Comparison of ENCODE assay signal across 13 cellular contexts in genomic region chr2:9573840-9574239, GRCh38. TPM values are rescaled to one million over a fixed set of nuclear protein-coding genes. Genes with fewer than 3 reads are reported as not detected.
A peak's percentile ranks its signal among the peaks of the same experiment; 100 is the strongest.
DNase-seq lines count a peak whose midpoint lies in the region; ATAC-seq, FAIRE-seq and TF ChIP-seq lines count a peak whose summit lies in the region.
"Had no signal": no experiment of that assay in that cellular context is flagged by ENCODE, and none has a peak within 500 bp of the region (broad histone marks: within the 10 kb centered on the region; RNA-seq: fewer than 3 reads in every experiment).

No MANE protein-coding gene starts in this region.

- POLR2A ChIA-PET in HCT116 (lab: Charles Lee): no interaction called here

- H3K4me2 ChIP-seq in BLaER1 treated with 17β-estradiol and CSF1 and Interleukin-3, amounts not matched to agents 10 nM and 100 nM: peak overlapping the region in 10 of 11 experiments; percentile 5 to 47 (median 18); a peak in 8 of 22 replicates
- H3K4me2 ChIP-seq in HCT116 (ENCODE audit: low read length): 0 out of 2 replicates have a peak overlapping the region, but pooled peaks have one; percentile 8
- no peak overlapping the region for H3K4me2 ChIP-seq in astrocyte (ENCODE audit: low read length)

- no peaks in the 10 kb centered on the region for H3K9me3 ChIP-seq in BLaER1 treated with 17β-estradiol and CSF1 and Interleukin-3, amounts not matched to agents 10 nM and 100 nM (replicated peaks in 1 of 11)
- no peaks in the 10 kb centered on the region for H3K9me3 ChIP-seq in HCT116 (ENCODE audit: control insufficient read depth in 1 of 2, insufficient read depth in 1 of 2, low read depth in 1 of 2, low read length in 2 of 2)
- no peaks in the 10 kb centered on the region for H3K9me3 ChIP-seq in astrocyte (ENCODE audit: insufficient read depth, low read depth, low read length)
- no peaks in the 10 kb centered on the region for H3K9me3 ChIP-seq in muscle layer of duodenum (ENCODE audit: control insufficient read depth in 1 of 2, low read length in 2 of 2)
- H3K9me3 ChIP-seq: ovary had no signal

- no peaks in the 10 kb centered on the region for H3K27me3 ChIP-seq in BLaER1 treated with 17β-estradiol and CSF1 and Interleukin-3, amounts not matched to agents 10 nM and 100 nM
- H3K27me3 ChIP-seq in HCT116 (ENCODE audit: insufficient read depth, low read length) (no peaks in the 10 kb centered on the region), astrocyte (ENCODE audit: insufficient read depth, low read length) (no peaks in the 10 kb centered on the region), muscle layer of duodenum (ENCODE audit: low read depth, low read length) (no peaks in the 10 kb centered on the region)
- H3K27me3 ChIP-seq: ovary had no signal

- peaks cover 16% of the 10 kb centered on the region for H3K4me1 Mint-ChIP-seq in astrocyte (ENCODE audit: low read depth, unreplicated experiment)

- ATAC-seq in HCT116: peak; percentile 82
- ATAC-seq in HG02798 (IDR thresholded peaks at IDR 0.05; ENCODE audit: poor library complexity, unreplicated experiment): no peak
- ATAC-seq: activated CD8-positive, alpha-beta memory T cell treated with anti-CD3 and anti-CD28 coated beads, Interleukin-2, amount 10 ng/mL, durations not matched to agents 7 days and 5 days had no signal

- CTCF ChIA-PET in HCT116 (lab: Charles Lee): interaction anchor here (0.9 kb wide), 1 partner anchor 8 kb away, joined by 3 read pairs; no protein-coding TSS in a partner anchor

- no peak for TF ChIP-seq RAD21 in HCT116 (IDR thresholded peaks at IDR 0.05; ENCODE audit: low read depth)

- H3K27me3 Mint-ChIP-seq in astrocyte (ENCODE audit: low read depth, unreplicated experiment): no peaks in the 10 kb centered on the region
- H3K27me3 Mint-ChIP-seq: activated CD8-positive, alpha-beta memory T cell treated with anti-CD3 and anti-CD28 coated beads, Interleukin-2, amount 10 ng/mL, durations not matched to agents 7 days and 5 days had no signal

- H3K4me1 ChIP-seq in BLaER1 treated with 17β-estradiol and CSF1 and Interleukin-3, amounts not matched to agents 10 nM and 100 nM: peaks cover 13 to 47% (median 24%) of the 10 kb centered on the region in 10 experiments
- H3K4me1 ChIP-seq in HCT116 (ENCODE audit: control insufficient read depth in 1 of 2, insufficient read depth in 2 of 2, low read length in 2 of 2) (peaks cover 0 to 20% of the 10 kb centered on the region in 2 experiments; a peak in 2 of 4 replicates), astrocyte (ENCODE audit: insufficient read depth, low read length) (peaks cover 8% of the 10 kb centered on the region), muscle layer of duodenum (ENCODE audit: control insufficient read depth in 1 of 2, insufficient read depth in 2 of 2, low read length in 2 of 2) (peaks cover 0 to 4% of the 10 kb centered on the region in 2 donors)

- no peak overlapping the region for H3K9ac ChIP-seq in BLaER1 treated with 17β-estradiol and CSF1 and Interleukin-3, amounts not matched to agents 10 nM and 100 nM
- H3K9ac ChIP-seq in HCT116 (ENCODE audit: low read length): no peak overlapping the region
- no peak overlapping the region for H3K9ac ChIP-seq in astrocyte (ENCODE audit: low read length)

- RAD21 ChIA-PET in HCT116 (lab: Charles Lee; ENCODE audit: low non-redundant PET in 1 of 2, low total read pairs in 2 of 2, uncharacterized antibody in 2 of 2, unreplicated experiment in 2 of 2): no interaction called here

- no peaks in the 10 kb centered on the region for H4K20me1 ChIP-seq in BLaER1 treated with 17β-estradiol and CSF1 and Interleukin-3, amounts not matched to agents 10 nM and 100 nM
- H4K20me1 ChIP-seq in HCT116 (ENCODE audit: insufficient read depth): no peaks in the 10 kb centered on the region
- H4K20me1 ChIP-seq in astrocyte (ENCODE audit: insufficient read depth, low read length): no peaks in the 10 kb centered on the region

- H3K79me2 ChIP-seq in HCT116 (ENCODE audit: insufficient read depth, low read length): no peaks in the 10 kb centered on the region
- no peaks in the 10 kb centered on the region for H3K79me2 ChIP-seq in astrocyte (ENCODE audit: insufficient read depth, low read length)

- TF ChIP-seq CTCF in HCT116 (IDR thresholded peaks at IDR 0.05 in 2 of 3, conservative IDR thresholded peaks at IDR 0.05 in 1 of 3; ENCODE audit: borderline replicate concordance in 1 of 3, insufficient read depth in 1 of 3, low read depth in 2 of 3, low read length in 2 of 3): peak in 2 of 3 experiments; percentile 26 to 42; a peak in 4 of 6 replicates
- TF ChIP-seq CTCF in astrocyte (IDR thresholded peaks at IDR 0.05; ENCODE audit: insufficient read depth, low read depth, low read length): no peak

- DNase-seq in HCT116 (ENCODE audit: low read depth, low spot score) (no peak), astrocyte (ENCODE audit: low read depth) (no peak), DMS153 (lab: John Stamatoyannopoulos, UW) (no peak), NCI-H1417 treated with DMSO at 0.1 percent for 48 hours (lab: John Stamatoyannopoulos, UW) (no peak), putamen (ENCODE audit: low spot score) (no peak)
- DNase-seq: activated CD8-positive, alpha-beta memory T cell treated with anti-CD3 and anti-CD28 coated beads, Interleukin-2, amount 10 ng/mL, durations not matched to agents 7 days and 5 days; head of caudate nucleus; NCI-H2081; ovary; stimulated activated CD4-positive, alpha-beta T cell treated with anti-CD3 and anti-CD28 coated beads, Interleukin-4, amount 100 ng/mL, for 1 hour had no signal

- H2AFZ ChIP-seq in HCT116 (ENCODE audit: low read depth, low read length, poor library complexity, severe bottlenecking): no peak overlapping the region
- H2AFZ ChIP-seq in astrocyte (ENCODE audit: low read depth, low read length): no peak overlapping the region

- no peak overlapping the region for H3K4me3 Mint-ChIP-seq in astrocyte (ENCODE audit: unreplicated experiment)
- H3K4me3 Mint-ChIP-seq: activated CD8-positive, alpha-beta memory T cell treated with anti-CD3 and anti-CD28 coated beads, Interleukin-2, amount 10 ng/mL, durations not matched to agents 7 days and 5 days had no signal

- no peak for TF ChIP-seq POLR2A in HCT116 (IDR thresholded peaks at IDR 0.05; ENCODE audit: borderline replicate concordance, extremely low read depth, insufficient read depth, insufficient read length)

- no peaks in the 10 kb centered on the region for H3K36me3 Mint-ChIP-seq in astrocyte (ENCODE audit: low read depth, unreplicated experiment)

- H3K9me2 ChIP-seq in HCT116 (ENCODE audit: insufficient read depth): no peaks in the 10 kb centered on the region

- peak overlapping the region; percentile 8 for H3K27ac Mint-ChIP-seq in astrocyte (ENCODE audit: unreplicated experiment)
- H3K27ac Mint-ChIP-seq: activated CD8-positive, alpha-beta memory T cell treated with anti-CD3 and anti-CD28 coated beads, Interleukin-2, amount 10 ng/mL, durations not matched to agents 7 days and 5 days had no signal

- intact Hi-C loops in HCT116 (cut with micrococcal nuclease): no loop called here

- BruUV-seq in HCT116 (replicated peaks; lab: Mats Ljungman, UMichigan): no TSS peak

- peaks cover 2% of the 10 kb centered on the region for H3K9me3 Mint-ChIP-seq in astrocyte (ENCODE audit: unreplicated experiment)

- H3K36me3 ChIP-seq in BLaER1 treated with 17β-estradiol and CSF1 and Interleukin-3, amounts not matched to agents 10 nM and 100 nM: 0 out of 22 replicates have a peak, but pooled peaks cover 0 to 7% (median 0%) of the 10 kb centered on the region in 11 experiments
- no peaks in the 10 kb centered on the region for H3K36me3 ChIP-seq in HCT116 (ENCODE audit: control insufficient read depth in 1 of 2, insufficient read depth in 2 of 2, low read length in 2 of 2)
- no peaks in the 10 kb centered on the region for H3K36me3 ChIP-seq in astrocyte (ENCODE audit: insufficient read depth, low read length)
- no peaks in the 10 kb centered on the region for H3K36me3 ChIP-seq in muscle layer of duodenum (ENCODE audit: control insufficient read depth in 1 of 2, insufficient read depth in 2 of 2, low read length in 2 of 2)
- H3K36me3 ChIP-seq: ovary had no signal

- H3K27ac ChIP-seq in BLaER1 treated with 17β-estradiol and CSF1 and Interleukin-3, amounts not matched to agents 10 nM and 100 nM: no peak overlapping the region
- H3K27ac ChIP-seq in HCT116 (ENCODE audit: low read depth, low read length) (no peak overlapping the region), astrocyte (ENCODE audit: low read depth, low read length) (no peak overlapping the region), muscle layer of duodenum (ENCODE audit: low read length) (peak overlapping the region; percentile 35)
- H3K27ac ChIP-seq: ovary had no signal

- no peak for FAIRE-seq in astrocyte (lab: Jason Lieb, UNC)

- no peak overlapping the region for H3K4me3 ChIP-seq in BLaER1 treated with 17β-estradiol and CSF1 and Interleukin-3, amounts not matched to agents 10 nM and 100 nM
- no peak overlapping the region for H3K4me3 ChIP-seq in HCT116 (replicated peaks in 1 of 2; ENCODE audit: low read depth in 1 of 2, low read length in 2 of 2)
- no peak overlapping the region for H3K4me3 ChIP-seq in astrocyte (ENCODE audit: insufficient read depth, low read depth, low read length)
- H3K4me3 ChIP-seq in muscle layer of duodenum (ENCODE audit: low read depth in 1 of 2, low read length in 2 of 2): no peak overlapping the region
- H3K4me3 ChIP-seq: ovary had no signal

TF ChIP-seq in HCT116, 20 proteins besides CTCF, POLR2A, EP300 and RAD21 (continues in another document):
- TF ChIP-seq SRF (IDR thresholded peaks at IDR 0.05; ENCODE audit: low read depth) (no peak), MAX (IDR thresholded peaks at IDR 0.05) (no peak), ZBTB33 (IDR thresholded peaks at IDR 0.05; ENCODE audit: extremely low read depth, insufficient replicate concordance, low read length) (no peak)

RNA-seq across cellular contexts. Expression of gene ADAM17, which starts 18.2 kb away (rescaled TPM):
- 39.2 TPM for total RNA-seq in HCT116 (2021; ENCODE audit: unreplicated experiment)
- 27.1 and 37.8 TPM in 2 replicates for polyA plus RNA-seq in HCT116 (2012)
- 44.9 and 48.4 TPM in 2 replicates for total RNA-seq in astrocyte

RNA-seq across cellular contexts. Expression of gene YWHAQ, which starts 57.0 kb away (rescaled TPM):
- total RNA-seq in HCT116 (2021; ENCODE audit: unreplicated experiment): 365 TPM
- polyA plus RNA-seq in HCT116 (2012): 245 and 251 TPM in 2 replicates
- total RNA-seq in astrocyte: 358 and 408 TPM in 2 replicates
